In the genomic region with DNA sequence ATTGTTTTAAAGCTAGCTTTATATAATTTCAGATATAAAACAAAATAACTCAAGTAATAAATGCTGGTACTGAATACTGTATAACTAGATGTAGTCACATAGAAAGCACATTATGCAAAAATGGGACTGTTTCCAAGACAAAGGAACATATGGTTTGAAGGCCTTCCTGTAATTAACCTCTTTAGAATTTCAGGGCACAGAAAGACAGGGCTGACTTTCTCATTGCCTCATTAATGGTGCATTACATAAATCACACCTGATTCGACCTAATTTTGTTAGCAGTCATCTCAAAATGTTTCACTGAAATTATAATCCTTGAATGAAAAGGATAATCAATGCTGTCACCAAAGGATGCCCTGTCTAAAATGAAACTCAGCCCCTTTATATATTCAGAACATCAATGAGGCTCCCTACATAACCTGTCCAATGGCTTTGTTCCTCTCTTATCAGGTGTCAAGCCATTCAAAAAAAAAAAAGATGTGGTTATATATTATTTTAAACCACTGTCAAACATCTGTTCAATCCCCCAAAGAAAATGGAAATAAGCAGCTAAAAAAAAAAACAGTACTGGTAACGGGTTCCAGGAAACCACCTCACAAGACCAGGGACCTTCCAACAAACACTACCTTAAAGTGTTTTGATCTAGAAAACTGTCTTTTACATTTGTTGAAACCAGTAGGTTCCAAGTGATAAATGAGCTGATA, we compare ENCODE assay signal across 1 cellular context.
TF ChIP-seq lines count a peak whose summit lies in the region.

No MANE protein-coding gene starts in this region.

TF ChIP-seq in IMR-90, 13 proteins besides CTCF, POLR2A, EP300 and RAD21 (continued from another document):
- no peak for TF ChIP-seq MAZ (IDR thresholded peaks at IDR 0.05; ENCODE audit: borderline replicate concordance, low read depth, low read length)
